ENCODE assay signal across 21 cellular contexts in genomic region chr14:104144911-104145825, GRCh38. TPM values are rescaled to one million over a fixed set of nuclear protein-coding genes. Genes with fewer than 3 reads are reported as not detected.
A peak's percentile ranks its signal among the peaks of the same experiment; 100 is the strongest.
DNase-seq lines count a peak whose midpoint lies in the region; ATAC-seq and TF ChIP-seq lines count a peak whose summit lies in the region.
"Had no signal": no experiment of that assay in that cellular context is flagged by ENCODE, and none has a peak within 500 bp of the region (broad histone marks: within the 10 kb centered on the region; RNA-seq: fewer than 3 reads in every experiment).

No MANE protein-coding gene starts in this region.

- H3K27me3 ChIP-seq in WERI-Rb-1 (ENCODE audit: insufficient read depth, low read depth, severe bottlenecking) (no peaks in the 10 kb centered on the region), right cardiac atrium (ENCODE audit: control insufficient read depth, insufficient read depth) (no peaks in the 10 kb centered on the region), ovary (no peaks in the 10 kb centered on the region), gastrocnemius medialis (peaks cover 0 to under 1% (median 0%) of the 10 kb centered on the region in 3 donors)
- H3K27me3 ChIP-seq: foreskin keratinocyte, upper lobe of left lung had no signal

- H3K36me3 Mint-ChIP-seq in activated CD4-positive, alpha-beta T cell treated with anti-CD3 and anti-CD28 coated beads for 36 hours (ENCODE audit: low read depth) = no peaks in the 10 kb centered on the region
- H3K36me3 Mint-ChIP-seq: activated CD8-positive, alpha-beta memory T cell treated with anti-CD3 and anti-CD28 coated beads, Interleukin-2, amount 10 ng/mL, durations not matched to agents 7 days and 5 days; naive B cell had no signal

- WGBS in right cardiac atrium = 84% methylated on average over 37 of the region's 37 CpGs
- 82 to 85% (median 84%) methylated on average over 37 of the region's 37 CpGs for WGBS in ovary, 3 donors

- POLR2A ChIA-PET in activated CD4-positive, alpha-beta T cell treated with anti-CD3 and anti-CD28 coated beads for 36 hours (lab: Charles Lee) = no interaction called here

- peaks cover under 1% of the 10 kb centered on the region for H3K27me3 Mint-ChIP-seq in activated CD4-positive, alpha-beta T cell treated with anti-CD3 and anti-CD28 coated beads for 36 hours
- H3K27me3 Mint-ChIP-seq: stimulated activated naive CD8-positive, alpha-beta T cell treated with anti-CD3 and anti-CD28 coated beads, Interleukin-15, Interleukin-2, amounts not matched to agents 100 ng/mL and 50 ng/mL, for 24 hours had no signal

- TF ChIP-seq POLR2A in ovary (IDR thresholded peaks at IDR 0.05) (no peak), gastrocnemius medialis (IDR thresholded peaks at IDR 0.05) (no peak)

- no peak overlapping the region for H3K4me3 Mint-ChIP-seq in activated CD4-positive, alpha-beta T cell treated with anti-CD3 and anti-CD28 coated beads for 36 hours
- H3K4me3 Mint-ChIP-seq: activated CD8-positive, alpha-beta memory T cell treated with anti-CD3 and anti-CD28 coated beads, Interleukin-2, amount 10 ng/mL, durations not matched to agents 7 days and 5 days; stimulated activated naive CD8-positive, alpha-beta T cell treated with anti-CD3 and anti-CD28 coated beads, Interleukin-15, Interleukin-2, amounts not matched to agents 100 ng/mL and 50 ng/mL, for 24 hours had no signal

- H3K4me3 ChIP-seq in WERI-Rb-1 (ENCODE audit: low read depth, low read length) (no peak overlapping the region), right cardiac atrium (ENCODE audit: low read length) (no peak overlapping the region), ovary (no peak overlapping the region), gastrocnemius medialis (no peak overlapping the region)
- H3K4me3 ChIP-seq: upper lobe of left lung had no signal

- TF ChIP-seq CTCF in WERI-Rb-1 (IDR thresholded peaks at IDR 0.05; ENCODE audit: low read depth, low read length) (no peak), ovary (IDR thresholded peaks at IDR 0.05) (no peak), gastrocnemius medialis (IDR thresholded peaks at IDR 0.05 in 4 of 5, conservative IDR thresholded peaks at IDR 0.05 in 1 of 5) (no peak)

- CTCF ChIA-PET in activated CD4-positive, alpha-beta T cell treated with anti-CD3 and anti-CD28 coated beads for 36 hours (lab: Charles Lee) = interaction anchor here (0.6 to 0.9 kb wide), 4 partner anchors 16 to 695 kb away, joined by 3 read pairs; no protein-coding TSS in a partner anchor

- H3K4me1 Mint-ChIP-seq in activated CD4-positive, alpha-beta T cell treated with anti-CD3 and anti-CD28 coated beads for 36 hours = no peaks in the 10 kb centered on the region
- H3K4me1 Mint-ChIP-seq: activated CD8-positive, alpha-beta memory T cell treated with anti-CD3 and anti-CD28 coated beads, Interleukin-2, amount 10 ng/mL, durations not matched to agents 7 days and 5 days had no signal

- H3K4me1 ChIP-seq in right cardiac atrium (ENCODE audit: control insufficient read depth, insufficient read depth, low read length) (no peaks in the 10 kb centered on the region), ovary (ENCODE audit: insufficient read depth) (peaks cover 5% of the 10 kb centered on the region), gastrocnemius medialis (no peaks in the 10 kb centered on the region)
- H3K4me1 ChIP-seq: foreskin keratinocyte had no signal

- no peak for ATAC-seq in activated CD4-positive, alpha-beta T cell treated with anti-CD3 and anti-CD28 coated beads for 36 hours
- no peak for ATAC-seq in right cardiac atrium
- ATAC-seq in gastrocnemius medialis = no peak
- ATAC-seq: activated CD8-positive, alpha-beta memory T cell treated with anti-CD3 and anti-CD28 coated beads, Interleukin-2, amount 10 ng/mL, durations not matched to agents 7 days and 5 days; foreskin keratinocyte; left lobe of liver had no signal

- no peak for TF ChIP-seq EP300 in ovary (IDR thresholded peaks at IDR 0.05)

- H3K27ac Mint-ChIP-seq in activated CD4-positive, alpha-beta T cell treated with anti-CD3 and anti-CD28 coated beads for 36 hours = no peak overlapping the region
- H3K27ac Mint-ChIP-seq: activated CD8-positive, alpha-beta memory T cell treated with anti-CD3 and anti-CD28 coated beads, Interleukin-2, amount 10 ng/mL, durations not matched to agents 7 days and 5 days; stimulated activated naive CD8-positive, alpha-beta T cell treated with anti-CD3 and anti-CD28 coated beads, Interleukin-15, Interleukin-2, amounts not matched to agents 100 ng/mL and 50 ng/mL, for 24 hours had no signal

- H3K36me3 ChIP-seq in WERI-Rb-1 (peaks cover 18% of the 10 kb centered on the region), ovary (no peaks in the 10 kb centered on the region), gastrocnemius medialis (no peaks in the 10 kb centered on the region)
- H3K36me3 ChIP-seq: upper lobe of left lung had no signal

- H3K9me3 ChIP-seq in WERI-Rb-1 (ENCODE audit: severe bottlenecking) (no peaks in the 10 kb centered on the region), right cardiac atrium (ENCODE audit: control insufficient read depth, low read length) (no peaks in the 10 kb centered on the region), ovary (no peaks in the 10 kb centered on the region), gastrocnemius medialis (no peaks in the 10 kb centered on the region)
- H3K9me3 ChIP-seq: upper lobe of left lung had no signal

- H3K27ac ChIP-seq in WERI-Rb-1 (no peak overlapping the region), right cardiac atrium (ENCODE audit: low read length) (no peak overlapping the region), ovary (no peak overlapping the region), gastrocnemius medialis (no peak overlapping the region)
- H3K27ac ChIP-seq: foreskin keratinocyte, upper lobe of left lung had no signal

- no peaks in the 10 kb centered on the region for H3K9me3 Mint-ChIP-seq in activated CD4-positive, alpha-beta T cell treated with anti-CD3 and anti-CD28 coated beads for 36 hours (ENCODE audit: low read depth)
- H3K9me3 Mint-ChIP-seq: naive B cell; stimulated activated naive CD8-positive, alpha-beta T cell treated with anti-CD3 and anti-CD28 coated beads, Interleukin-15, Interleukin-2, amounts not matched to agents 100 ng/mL and 50 ng/mL, for 24 hours had no signal

- peak; percentile 3 for DNase-seq in activated CD4-positive, alpha-beta T cell treated with anti-CD3 and anti-CD28 coated beads for 36 hours
- no peak for DNase-seq in activated CD4-positive, alpha-beta T cell treated with anti-CD3 and anti-CD28 coated beads for 1 hour
- DNase-seq in WERI-Rb-1 (peak; percentile 5), right cardiac atrium (peak; percentile 14 to 62 (median 58)), ovary (peak; percentile 8 to 39 (median 26)), gastrocnemius medialis (no peak), T-helper 9 cell (no peak), NCI-H345 treated with DMSO at 0.1 percent for 48 hours (lab: John Stamatoyannopoulos, UW; ENCODE audit: unreplicated experiment) (no peak)
- DNase-seq: activated CD8-positive, alpha-beta memory T cell treated with anti-CD3 and anti-CD28 coated beads, Interleukin-2, amount 10 ng/mL, durations not matched to agents 7 days and 5 days; activated gamma-delta T cell treated with Interleukin-2 at 50 U/mL for 16 hours; C1 segment of cervical spinal cord; cortex of kidney; foreskin keratinocyte; naive B cell; NCI-H1930; NCI-H510A had no signal

- in situ Hi-C loops in gastrocnemius medialis (cut with MboI; ENCODE audit: low sequenced_read_pairs in 4 of 4) = loop anchor here in 3 of 4 donors (25.0 kb wide), 2 partner anchors 417 to 492 kb away; no protein-coding TSS in a partner anchor

- intact Hi-C loops in activated CD4-positive, alpha-beta T cell treated with anti-CD3 and anti-CD28 coated beads for 36 hours (cut with DNase I, micrococcal nuclease) = no loop called here
- intact Hi-C loops in right cardiac atrium (cut with DNase I) (loop anchor here in 1 of 4 donors (5.0 kb wide), 1 partner anchor 407 kb away; no protein-coding TSS in a partner anchor), ovary (cut with DNase I) (no loop called here), gastrocnemius medialis (cut with DNase I; ENCODE audit: low total_unique reads) (no loop called here)

RNA-seq across cellular contexts. Expression of gene KIF26A, which starts 6.8 kb away (rescaled TPM):
- under 1 TPM; 0.21 to 0.28 TPM for total RNA-seq in activated CD4-positive, alpha-beta T cell treated with anti-CD3 and anti-CD28 coated beads for 36 hours
- 10 to 100 TPM in 2 of 4 donors, 1 to 10 TPM in 2; 7.9 to 10.6 (median 9.9) TPM for total RNA-seq in right cardiac atrium
- 7.1 TPM for polyA plus RNA-seq in right cardiac atrium
- total RNA-seq in ovary = 10 to 100 TPM in 3 of 7 donors, 1 to 10 TPM in 4; 1.4 to 16.8 (median 6.4) TPM
- 1 to 10 TPM in 1 of 2 donors, under 1 TPM in 1; 0.32 to 5.3 TPM for polyA plus RNA-seq in ovary
- 1 to 10 TPM in 3 of 4 donors, under 1 TPM in 1; 0.59 to 3.3 (median 1.5) TPM for total RNA-seq in gastrocnemius medialis
- total RNA-seq: OCI-LY7 had no signal

RNA-seq across cellular contexts. Expression of gene ASPG, which starts 59.7 kb away (rescaled TPM):
- total RNA-seq in activated CD4-positive, alpha-beta T cell treated with anti-CD3 and anti-CD28 coated beads for 36 hours = not detected
- total RNA-seq in right cardiac atrium (100 to 1,000 TPM; 169 to 307 (median 208) TPM), ovary (10 to 100 TPM; 10.5 to 28.8 (median 19.8) TPM), gastrocnemius medialis (under 1 TPM in 1 of 4 donors, not detected in 3; 0.20 TPM)
- polyA plus RNA-seq in right cardiac atrium (99.1 TPM), ovary (10 to 100 TPM in 1 of 2 donors, under 1 TPM in 1; 0.45 to 11.0 TPM)
- total RNA-seq: A673; activated CD8-positive, alpha-beta memory T cell treated with anti-CD3 and anti-CD28 coated beads, Interleukin-2, amount 10 ng/mL, durations not matched to agents 7 days and 5 days; OCI-LY7 had no signal

Comparison
In these comparisons a context has a peak if more than half of its experiments do, and no peak if none do; other contexts are left out.
1. DNase-seq: peak in activated CD4-positive, alpha-beta T cell treated with anti-CD3 and anti-CD28 coated beads for 36 hours (single experiment), WERI-Rb-1 (single experiment), right cardiac atrium (3 of 3) and ovary (5 of 5); none in activated CD4-positive, alpha-beta T cell treated with anti-CD3 and anti-CD28 coated beads for 1 hour (single experiment), gastrocnemius medialis (0 of 2), T-helper 9 cell (single experiment) and NCI-H345 treated with DMSO at 0.1 percent for 48 hours (single experiment).
2. RNA of gene ASPG, which starts 59.7 kb away (total RNA-seq): 169 to 307 TPM in right cardiac atrium and 10.5 to 28.8 TPM in ovary; not detected in activated CD4-positive, alpha-beta T cell treated with anti-CD3 and anti-CD28 coated beads for 36 hours and 0.20 TPM in gastrocnemius medialis; every median in the first group is over 4 times any median in the second.